ENCODE assay signal across 36 cellular contexts in genomic region chr11:45704133-45704532, GRCh38. TPM values are rescaled to one million over a fixed set of nuclear protein-coding genes. Genes with fewer than 3 reads are reported as not detected.
"Had no signal": no experiment of that assay in that cellular context is flagged by ENCODE, and none has a peak within 500 bp of the region (broad histone marks: within the 10 kb centered on the region; RNA-seq: fewer than 3 reads in every experiment).

No MANE protein-coding gene starts in this region.

- H3K9ac ChIP-seq: KMS-11 had no signal

- H3K4me2 ChIP-seq: KMS-11 had no signal

- H3K36me3 ChIP-seq: MG63 had no signal

- H3K9me3 ChIP-seq: MG63 had no signal

- DNase-seq: Karpas-422, Kasumi-1, MG63, MM.1S, MV-4-11, NCI-H1048, NCI-H1092, NCI-H1092 treated with DMSO at 0.1 percent for 48 hours, NCI-H1105, NCI-H1105 treated with DMSO at 0.1 percent for 48 hours, NCI-H1417, NCI-H1417 treated with DMSO at 0.1 percent for 48 hours, NCI-H1436, NCI-H1436 treated with DMSO at 0.1 percent for 48 hours, NCI-H146, NCI-H1694, NCI-H1694 treated with DMSO at 0.1 percent for 48 hours, NCI-H187, NCI-H187 treated with DMSO at 0.1 percent for 48 hours, NCI-H1930, NCI-H2029, NCI-H2029 treated with DMSO at 0.1 percent for 48 hours, NCI-H2081, NCI-H2081 treated with DMSO at 0.1 percent for 48 hours, NCI-H2107, NCI-H2171, NCI-H2171 treated with DMSO at 0.1 percent for 48 hours, NCI-H2227 treated with DMSO at 0.1 percent for 48 hours, NCI-H226, NCI-H345, NCI-H446, NCI-H446 treated with DMSO at 0.1 percent for 48 hours, NCI-H510A had no signal

- H3K4me3 ChIP-seq: MG63 had no signal

- H3K27ac ChIP-seq: KMS-11 had no signal

RNA-seq across cellular contexts. Expression of gene CHST1, which starts 38.7 kb away (rescaled TPM):
- total RNA-seq: MCF 10A, NCI-H460 had no signal
